ENCODE assay signal across 8 cellular contexts in genomic region chr14:93104961-93105360, GRCh38. TPM values are rescaled to one million over a fixed set of nuclear protein-coding genes. Genes with fewer than 3 reads are reported as not detected.
DNase-seq lines count a peak whose midpoint lies in the region; ATAC-seq and TF ChIP-seq lines count a peak whose summit lies in the region.

No MANE protein-coding gene starts in this region.

- H3K4me1 ChIP-seq in RWPE2 (ENCODE audit: insufficient read depth, poor library complexity, severe bottlenecking) (peaks cover 37% of the 10 kb centered on the region), upper lobe of right lung (peaks cover 48% of the 10 kb centered on the region), ascending aorta (no peaks in the 10 kb centered on the region)

- no peak overlapping the region for H3K4me3 ChIP-seq in RWPE2 (ENCODE audit: severe bottlenecking)
- H3K4me3 ChIP-seq in upper lobe of right lung, result no peak overlapping the region
- H3K4me3 ChIP-seq in ascending aorta, result no peak overlapping the region

- H3K27me3 ChIP-seq in RWPE2 (ENCODE audit: insufficient read depth, poor library complexity, severe bottlenecking), result no peaks in the 10 kb centered on the region
- no peaks in the 10 kb centered on the region for H3K27me3 ChIP-seq in upper lobe of right lung
- no peaks in the 10 kb centered on the region for H3K27me3 ChIP-seq in ascending aorta

- ATAC-seq in Right ventricle myocardium inferior, result no peak
- ATAC-seq in left cardiac atrium, result no peak
- peak; percentile 35 for ATAC-seq in RWPE2 (ENCODE audit: low read depth)
- no peak for ATAC-seq in upper lobe of right lung
- no peak for ATAC-seq in HG03025 (IDR thresholded peaks at IDR 0.05; ENCODE audit: low FRiP score, unreplicated experiment)

- TF ChIP-seq CTCF in RWPE2 (IDR thresholded peaks at IDR 0.05; ENCODE audit: poor library complexity, severe bottlenecking) (no peak), upper lobe of right lung (IDR thresholded peaks at IDR 0.05) (no peak), ascending aorta (IDR thresholded peaks at IDR 0.05) (no peak)

- DNase-seq in Right ventricle myocardium inferior (ENCODE audit: missing footprints) (peak; percentile 54), left cardiac atrium (no peak), RWPE2 (ENCODE audit: low spot score) (no peak), iPS-NIHi11 (ENCODE audit: low spot score) (peak; percentile 67), upper lobe of right lung (no peak), AML-193 (lab: John Stamatoyannopoulos, UW) (no peak), ascending aorta (ENCODE audit: low spot score in 2 of 2) (no peak)

- peak overlapping the region; percentile 65 for H3K27ac ChIP-seq in RWPE2 (ENCODE audit: poor library complexity, severe bottlenecking)
- peak overlapping the region; percentile 24 for H3K27ac ChIP-seq in upper lobe of right lung
- no peak overlapping the region for H3K27ac ChIP-seq in ascending aorta

- H3K9me3 ChIP-seq in RWPE2 (ENCODE audit: severe bottlenecking) (no peaks in the 10 kb centered on the region), upper lobe of right lung (no peaks in the 10 kb centered on the region), ascending aorta (no peaks in the 10 kb centered on the region)

- intact Hi-C loops in Right ventricle myocardium inferior (cut with DNase I) (no loop called here), left cardiac atrium (cut with DNase I) (no loop called here), upper lobe of right lung (cut with DNase I) (no loop called here), ascending aorta (cut with DNase I) (no loop called here)

- peaks cover 4% of the 10 kb centered on the region; the same call in 1 of the 2 replicates for H3K36me3 ChIP-seq in RWPE2 (ENCODE audit: low read depth)
- no peaks in the 10 kb centered on the region for H3K36me3 ChIP-seq in upper lobe of right lung
- H3K36me3 ChIP-seq in ascending aorta, result no peaks in the 10 kb centered on the region

RNA-seq across cellular contexts. Expression of gene ITPK1, which starts 10.8 kb away (rescaled TPM):
- total RNA-seq in Right ventricle myocardium inferior, result 123 TPM
- 10 to 100 TPM; 92.0 to 99.9 TPM for total RNA-seq in left cardiac atrium
- total RNA-seq in upper lobe of right lung, result 96.9 TPM
- total RNA-seq in ascending aorta, result 85.3 TPM

Comparison
In these comparisons a context has a peak if more than half of its experiments do, and no peak if none do; other contexts are left out.
1. DNase-seq: peak in Right ventricle myocardium inferior (single experiment) and iPS-NIHi11 (single experiment); none in left cardiac atrium (single experiment), RWPE2 (single experiment), upper lobe of right lung (single experiment), AML-193 (0 of 2) and ascending aorta (0 of 2).
2. H3K27ac ChIP-seq: peak in RWPE2 (single experiment) and upper lobe of right lung (single experiment); none in ascending aorta (0 of 2).